8 cellular contexts compared by ENCODE assay signal in genomic region chr11:29211205-29211604, GRCh38.
"Had no signal": no experiment of that assay in that cellular context is flagged by ENCODE, and none has a peak within 500 bp of the region (broad histone marks: within the 10 kb centered on the region; RNA-seq: fewer than 3 reads in every experiment).

No MANE protein-coding gene starts in this region.

- H3K4me3 ChIP-seq: GM23248, HAP-1 had no signal

- H3K36me3 ChIP-seq: HAP-1 had no signal

- FAIRE-seq: HTR-8/SVneo had no signal

- H3K4me1 ChIP-seq: HAP-1 had no signal

- DNase-seq: GM23248, GOT3, H7, HFFc6, KBM-7 had no signal

- H3K27ac ChIP-seq: GM23248 had no signal

- H3K9me3 ChIP-seq: HAP-1 had no signal

- ATAC-seq: HCT116 had no signal
